Comparison of ENCODE assay signal across 1 cellular context in the genomic region with DNA sequence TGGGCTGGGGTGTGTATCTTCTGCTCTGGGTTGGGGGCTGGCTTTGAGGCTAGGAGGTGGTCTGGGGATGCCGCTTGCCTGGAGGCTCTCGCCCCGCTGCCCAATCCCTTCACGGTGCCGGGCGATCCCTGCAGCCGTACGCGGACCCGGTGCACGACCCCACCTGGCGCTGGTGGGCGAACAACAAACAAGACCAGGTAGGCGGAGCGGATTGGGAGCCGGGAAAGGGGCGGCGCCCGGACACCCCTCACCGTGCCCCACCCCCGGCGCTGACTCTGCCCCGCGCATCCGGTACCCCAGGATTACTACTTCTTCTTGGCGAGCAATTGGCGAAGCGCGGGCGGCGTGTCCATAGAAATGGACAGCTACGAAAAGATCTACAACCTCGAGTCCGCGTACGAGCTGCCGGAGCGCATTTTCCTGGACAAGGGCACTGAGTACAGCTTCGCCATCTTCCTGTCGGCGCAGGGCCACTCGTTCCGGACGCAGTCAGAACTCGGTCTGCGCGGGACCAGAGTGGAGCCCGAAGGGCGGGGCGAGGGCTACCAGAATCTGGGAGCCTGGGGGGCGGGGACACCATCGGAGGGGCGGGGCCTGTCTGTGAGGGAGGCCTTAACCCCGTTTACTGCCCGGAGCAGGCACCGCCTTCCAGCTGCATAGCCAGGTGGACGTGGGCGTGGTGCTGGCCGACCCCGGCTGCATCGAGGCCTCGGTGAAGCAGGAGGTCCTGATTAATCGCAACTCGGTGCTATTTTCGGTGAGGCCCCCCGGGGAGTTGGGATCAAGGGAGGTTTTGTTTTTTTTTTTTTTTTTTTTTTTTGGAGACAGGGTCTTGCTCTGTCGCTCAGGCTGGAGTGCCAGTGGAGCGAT.
TF ChIP-seq lines count a peak whose summit lies in the region.

No MANE protein-coding gene starts in this region.

TF ChIP-seq in IMR-90, 13 proteins besides CTCF, POLR2A, EP300 and RAD21 (continued from another document):
- TF ChIP-seq MXI1 (IDR thresholded peaks at IDR 0.05; ENCODE audit: borderline replicate concordance, low read depth, low read length) (no peak), RFX5 (IDR thresholded peaks at IDR 0.05; ENCODE audit: low read depth, low read length) (no peak), BHLHE40 (IDR thresholded peaks at IDR 0.05; ENCODE audit: low read depth, low read length) (no peak), CEBPB (IDR thresholded peaks at IDR 0.05; ENCODE audit: low read depth, low read length) (no peak), NFE2L2 (IDR thresholded peaks at IDR 0.05; ENCODE audit: low read depth, low read length) (no peak), RCOR1 (IDR thresholded peaks at IDR 0.05; ENCODE audit: insufficient replicate concordance, low read length) (no peak), SMC3 (IDR thresholded peaks at IDR 0.05; ENCODE audit: low read depth, low read length) (no peak), MAFK (IDR thresholded peaks at IDR 0.05; ENCODE audit: low read depth, low read length) (no peak), MAZ (IDR thresholded peaks at IDR 0.05; ENCODE audit: borderline replicate concordance, low read depth, low read length) (no peak; the same call in 1 of the 2 replicates)
